1 cellular context compared by ENCODE assay signal in genomic region chr7:133167300-133167699, GRCh38.
TF ChIP-seq lines count a peak whose summit lies in the region.

No MANE protein-coding gene starts in this region.

TF ChIP-seq in HepG2, 621 proteins besides CTCF, POLR2A, EP300 and RAD21 (continued from another document):
- TF ChIP-seq XRCC5 (optimal IDR thresholded peaks at IDR 0.05; ENCODE audit: low read length) (no peak), MZF1 (CRISPR knock-in tag; IDR thresholded peaks at IDR 0.05; ENCODE audit: borderline replicate concordance) (no peak), FOXK1 (CRISPR knock-in tag; IDR thresholded peaks at IDR 0.05; ENCODE audit: borderline replicate concordance, low read depth) (no peak), ZNF318 (CRISPR knock-in tag; IDR thresholded peaks at IDR 0.05) (no peak), ZNF562 (CRISPR knock-in tag; IDR thresholded peaks at IDR 0.05; ENCODE audit: borderline replicate concordance) (no peak), ATF5 (CRISPR knock-in tag; IDR thresholded peaks at IDR 0.05; ENCODE audit: low read depth) (no peak), MBNL3 (CRISPR knock-in tag; conservative IDR thresholded peaks at IDR 0.05) (no peak)
